Comparison of ENCODE assay signal across 14 cellular contexts in the genomic region with DNA sequence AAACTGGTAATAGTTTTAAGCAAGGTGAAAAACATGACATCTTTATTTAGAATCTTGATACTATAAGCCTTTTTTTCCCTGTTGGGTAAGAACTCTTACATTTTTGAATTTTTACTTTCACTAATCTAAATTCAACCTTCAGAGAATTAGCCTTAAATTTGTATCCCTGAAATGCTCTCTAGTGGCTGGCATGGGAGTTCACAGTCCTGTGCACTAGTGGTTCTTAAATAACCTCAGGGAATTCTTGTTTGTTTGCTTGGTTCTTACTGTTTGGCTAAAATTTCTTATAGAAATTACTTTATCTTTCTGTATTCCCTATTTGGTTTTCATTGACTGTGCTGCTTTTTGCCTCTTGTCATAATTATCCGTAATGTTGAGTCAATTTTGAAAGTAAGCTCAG.
DNase-seq lines count a peak whose midpoint lies in the region; ATAC-seq and TF ChIP-seq lines count a peak whose summit lies in the region.
"Had no signal": no experiment of that assay in that cellular context is flagged by ENCODE, and none has a peak within 500 bp of the region (broad histone marks: within the 10 kb centered on the region; RNA-seq: fewer than 3 reads in every experiment).

No MANE protein-coding gene starts in this region.

- intact Hi-C loops in dorsolateral prefrontal cortex (cut with DNase I): no loop called here
- intact Hi-C loops in naive thymus-derived CD4-positive, alpha-beta T cell (cut with micrococcal nuclease): no loop called here

- no peak overlapping the region for H2AFZ ChIP-seq in OCI-LY3 (ENCODE audit: low read depth, low read length)

- H3K9me3 Mint-ChIP-seq in nephron: no peaks in the 10 kb centered on the region
- H3K9me3 Mint-ChIP-seq in naive thymus-derived CD4-positive, alpha-beta T cell: peaks cover 0 to 9% (median 0%) of the 10 kb centered on the region in 11 donors
- H3K9me3 Mint-ChIP-seq: activated T-cell treated with anti-CD3 and anti-CD28 coated beads, Interleukin-2, amount 50 U/mL, for 72 hours had no signal

- H3K36me3 Mint-ChIP-seq in nephron (ENCODE audit: low read depth): no peaks in the 10 kb centered on the region
- no peaks in the 10 kb centered on the region for H3K36me3 Mint-ChIP-seq in naive thymus-derived CD4-positive, alpha-beta T cell
- H3K36me3 Mint-ChIP-seq: CD8-positive, alpha-beta T cell had no signal

- ATAC-seq in GM19397 (IDR thresholded peaks at IDR 0.05; ENCODE audit: unreplicated experiment): no peak
- no peak for ATAC-seq in naive thymus-derived CD4-positive, alpha-beta T cell
- ATAC-seq: activated T-cell treated with anti-CD3 and anti-CD28 coated beads, Interleukin-2, amount 50 U/mL, for 72 hours; CD8-positive, alpha-beta T cell had no signal

- H3K4me3 ChIP-seq in OCI-LY3 (ENCODE audit: low read length) (no peak overlapping the region), dorsolateral prefrontal cortex (no peak overlapping the region)
- H3K4me3 ChIP-seq in naive thymus-derived CD4-positive, alpha-beta T cell (ENCODE audit: low read length): no peak overlapping the region
- H3K4me3 ChIP-seq: cardiac muscle cell, prostate gland had no signal

- no peaks in the 10 kb centered on the region for H3K27me3 ChIP-seq in OCI-LY3 (ENCODE audit: low read depth, low read length)
- H3K27me3 ChIP-seq in dorsolateral prefrontal cortex: no peaks in the 10 kb centered on the region
- H3K27me3 ChIP-seq in naive thymus-derived CD4-positive, alpha-beta T cell (ENCODE audit: control insufficient read depth in 2 of 2, insufficient read depth in 2 of 2, low read length in 2 of 2): no peaks in the 10 kb centered on the region
- H3K27me3 ChIP-seq: cardiac muscle cell had no signal

- H3K27ac ChIP-seq in OCI-LY3 (ENCODE audit: low read length) (no peak overlapping the region), dorsolateral prefrontal cortex (no peak overlapping the region)
- H3K27ac ChIP-seq in naive thymus-derived CD4-positive, alpha-beta T cell (ENCODE audit: low read depth, low read length): no peak overlapping the region
- H3K27ac ChIP-seq: cardiac muscle cell, KMS-11, prostate gland had no signal

- H3K27me3 Mint-ChIP-seq in nephron (ENCODE audit: low read depth): no peaks in the 10 kb centered on the region
- H3K27me3 Mint-ChIP-seq in naive thymus-derived CD4-positive, alpha-beta T cell: no peaks in the 10 kb centered on the region

- peaks cover 19% of the 10 kb centered on the region for H3K4me1 Mint-ChIP-seq in nephron
- H3K4me1 Mint-ChIP-seq in naive thymus-derived CD4-positive, alpha-beta T cell: no peaks in the 10 kb centered on the region

- no peaks in the 10 kb centered on the region for H3K36me3 ChIP-seq in OCI-LY3 (replicated peaks; ENCODE audit: low read depth, low read length)
- no peaks in the 10 kb centered on the region for H3K36me3 ChIP-seq in naive thymus-derived CD4-positive, alpha-beta T cell (ENCODE audit: control insufficient read depth in 2 of 3, insufficient read depth in 3 of 3, low read length in 3 of 3)
- H3K36me3 ChIP-seq: cardiac muscle cell, prostate gland had no signal

- no peaks in the 10 kb centered on the region for H3K79me2 ChIP-seq in OCI-LY3 (ENCODE audit: low read length)

- no peak overlapping the region for H3K9ac ChIP-seq in OCI-LY3 (ENCODE audit: low read length)
- H3K9ac ChIP-seq: KMS-11 had no signal

- no peaks in the 10 kb centered on the region for H3K9me3 ChIP-seq in OCI-LY3 (ENCODE audit: insufficient read depth, low read length)
- H3K9me3 ChIP-seq in naive thymus-derived CD4-positive, alpha-beta T cell (ENCODE audit: control insufficient read depth in 2 of 3, low read length in 3 of 3): no peaks in the 10 kb centered on the region
- H3K9me3 ChIP-seq: prostate gland had no signal

- POLR2A ChIA-PET in naive thymus-derived CD4-positive, alpha-beta T cell (lab: Charles Lee): no interaction called here

- H4K20me1 ChIP-seq in OCI-LY3 (ENCODE audit: insufficient read depth, low read length): no peaks in the 10 kb centered on the region

- 0 out of 2 replicates have a peak, but pooled peaks have one; percentile 8 for TF ChIP-seq CTCF in OCI-LY3 (IDR thresholded peaks at IDR 0.05; ENCODE audit: low read depth, low read length)
- peak in 34 of 56 donors; percentile 6 to 50 (median 25) for TF ChIP-seq CTCF in dorsolateral prefrontal cortex (IDR thresholded peaks at IDR 0.05 in 54 of 56, conservative IDR thresholded peaks at IDR 0.05 in 2 of 56; ENCODE audit: low read depth in 1 of 56, partially characterized antibody in 56 of 56)
- TF ChIP-seq CTCF in nephron (IDR thresholded peaks at IDR 0.05; ENCODE audit: unreplicated experiment in 3 of 3): peak; percentile 45 to 55 (median 45)
- no peak for TF ChIP-seq CTCF in GM20000 (IDR thresholded peaks at IDR 0.05; ENCODE audit: extremely low read depth, missing control alignments)

- peak; percentile 14 for DNase-seq in Ammon's horn (ENCODE audit: low spot score)
- no peak for DNase-seq in dorsolateral prefrontal cortex
- no peak for DNase-seq in activated CD8-positive, alpha-beta memory T cell treated with anti-CD3 and anti-CD28 coated beads, Interleukin-2, amount 50 U/mL, for 4 hours
- DNase-seq in naive thymus-derived CD4-positive, alpha-beta T cell: no peak
- no peak for DNase-seq in GM20000 (ENCODE audit: low spot score)
- DNase-seq: activated T-cell treated with anti-CD3 and anti-CD28 coated beads, Interleukin-2, amount 50 U/mL, for 72 hours; CD8-positive, alpha-beta T cell; NCI-H2107 had no signal

- CTCF ChIA-PET in naive thymus-derived CD4-positive, alpha-beta T cell (lab: Charles Lee): interaction anchor here (0.8 kb wide), 1 partner anchor 478 kb away, joined by 3 read pairs; no protein-coding TSS in a partner anchor

- no peaks in the 10 kb centered on the region for H3K4me1 ChIP-seq in OCI-LY3 (ENCODE audit: low read length)
- no peaks in the 10 kb centered on the region for H3K4me1 ChIP-seq in naive thymus-derived CD4-positive, alpha-beta T cell (ENCODE audit: control insufficient read depth in 2 of 2, insufficient read depth in 2 of 2, low read length in 2 of 2)
- H3K4me1 ChIP-seq: prostate gland had no signal

- peak overlapping the region in 2 of 3 experiments; percentile 16 to 54 for H3K27ac Mint-ChIP-seq in nephron
- H3K27ac Mint-ChIP-seq in naive thymus-derived CD4-positive, alpha-beta T cell: no peak overlapping the region
- H3K27ac Mint-ChIP-seq: activated T-cell treated with anti-CD3 and anti-CD28 coated beads, Interleukin-2, amount 50 U/mL, for 72 hours; CD8-positive, alpha-beta T cell had no signal

- no peak overlapping the region for H3K4me2 ChIP-seq in OCI-LY3 (ENCODE audit: low read length)
- H3K4me2 ChIP-seq: KMS-11 had no signal

- no peak overlapping the region for H3K4me3 Mint-ChIP-seq in nephron
- H3K4me3 Mint-ChIP-seq in naive thymus-derived CD4-positive, alpha-beta T cell: no peak overlapping the region
- H3K4me3 Mint-ChIP-seq: activated T-cell treated with anti-CD3 and anti-CD28 coated beads, Interleukin-2, amount 50 U/mL, for 72 hours; CD8-positive, alpha-beta T cell had no signal

Comparison
In these comparisons a context has a peak if more than half of its experiments do, and no peak if none do; other contexts are left out.
1. H3K27ac Mint-ChIP-seq: peak in nephron (2 of 3); none in naive thymus-derived CD4-positive, alpha-beta T cell (0 of 9).